8 cellular contexts compared by ENCODE assay signal in genomic region chr19:19170053-19170945, GRCh38. TPM values are rescaled to one million over a fixed set of nuclear protein-coding genes. Genes with fewer than 3 reads are reported as not detected.
DNase-seq lines count a peak whose midpoint lies in the region; ATAC-seq, FAIRE-seq and TF ChIP-seq lines count a peak whose summit lies in the region.

Gene MEF2B, minus strand, starts transcription at chr19:19170263. Its CDS starts 19,528 bp downstream, at chr19:19150735.

- no peaks in the 10 kb centered on the region for H3K27me3 ChIP-seq in mucosa of rectum (ENCODE audit: control insufficient read depth in 2 of 2, insufficient read depth in 2 of 2, low read length in 2 of 2)

- 86% methylated on average over 30 of the region's 57 CpGs for WGBS in A549 (ENCODE audit: missing lambda C conversion rate)

- no peak for FAIRE-seq in A549 (lab: Jason Lieb, UNC)

- H3K4me1 ChIP-seq in A549: peaks cover 5% of the 10 kb centered on the region; the same call in 1 of the 3 replicates
- H3K4me1 ChIP-seq in mucosa of rectum (ENCODE audit: control insufficient read depth in 2 of 2, insufficient read depth in 2 of 2, low read length in 2 of 2): peaks cover 5% of the 10 kb centered on the region in 2 donors

- no peaks in the 10 kb centered on the region for H3K36me3 ChIP-seq in mucosa of rectum (ENCODE audit: control insufficient read depth in 2 of 2, insufficient read depth in 2 of 2, low read length in 2 of 2)

- no peak for TF ChIP-seq RAD21 in A549 (conservative IDR thresholded peaks at IDR 0.05 in 1 of 2, IDR thresholded peaks at IDR 0.05 in 1 of 2)

- H3K27ac ChIP-seq in A549: no peak within 1 kb of the TSS
- H3K27ac ChIP-seq in mucosa of rectum (ENCODE audit: low read depth in 2 of 2, low read length in 2 of 2): no peak within 1 kb of the TSS

- peak within 1 kb of the TSS in 1 of 2 donors; percentile 5 for H3K9ac ChIP-seq in mucosa of rectum (ENCODE audit: low read depth in 1 of 2, low read length in 2 of 2)

- no peak for TF ChIP-seq POLR2A in A549 (IDR thresholded peaks at IDR 0.05; ENCODE audit: low read length)
- TF ChIP-seq POLR2A in erythroblast (IDR thresholded peaks at IDR 0.05; ENCODE audit: low read length): no peak

- H3K4me3 ChIP-seq in A549 (no peak within 1 kb of the TSS), mucosa of rectum (ENCODE audit: low read length in 2 of 2) (peak within 1 kb of the TSS; percentile 44 to 45)

- CTCF ChIA-PET in A549 (lab: Yijun Ruan, JAX): no interaction called here

- no peak within 1 kb of the TSS for H3K4me2 ChIP-seq in A549

- no peak for TF ChIP-seq CTCF in A549 (IDR thresholded peaks at IDR 0.05)

- POLR2A ChIA-PET in A549 (lab: Yijun Ruan, JAX): no interaction called here

- peak; percentile 26 to 70; a peak in 3 of 6 replicates for ATAC-seq in A549
- ATAC-seq in GM18867 (IDR thresholded peaks at IDR 0.05; ENCODE audit: unreplicated experiment): peak; percentile 85
- peak; percentile 87 for ATAC-seq in HG03108 (IDR thresholded peaks at IDR 0.05; ENCODE audit: unreplicated experiment)

- no peaks in the 10 kb centered on the region for H3K9me3 ChIP-seq in A549
- H3K9me3 ChIP-seq in mucosa of rectum (ENCODE audit: control insufficient read depth in 2 of 2, low read length in 2 of 2): no peaks in the 10 kb centered on the region

- DNase-seq in A549 (ENCODE audit: low read depth in 1 of 2, low spot score in 1 of 2) (peak in 1 of 2 experiments; percentile 18), NCI-H748 (lab: John Stamatoyannopoulos, UW; ENCODE audit: unreplicated experiment) (peak; percentile 90), erythroblast (lab: John Stamatoyannopoulos, UW) (peak; percentile 86 to 90)
- peak; percentile 89 for DNase-seq in activated CD8-positive, alpha-beta memory T cell treated with anti-CD3 and anti-CD28 coated beads, Interleukin-2, amount 50 U/mL, for 48 hours
- peak; percentile 59 for DNase-seq in stimulated activated CD8-positive, alpha-beta memory T cell treated with anti-CD3 and anti-CD28 coated beads, Interleukin-7, amount 100 ng/mL, for 4 hours (ENCODE audit: low read depth in 2 of 2)

- no peak for TF ChIP-seq EP300 in A549 (IDR thresholded peaks at IDR 0.05)

TF ChIP-seq in A549, 52 proteins besides CTCF, POLR2A, EP300 and RAD21:
- no peak for TF ChIP-seq NR3C1 (IDR thresholded peaks at IDR 0.05)
- TF ChIP-seq PBX3 (IDR thresholded peaks at IDR 0.05): no peak
- TF ChIP-seq RNF2 (IDR thresholded peaks at IDR 0.05; ENCODE audit: borderline replicate concordance, low read depth): no peak
- no peak for TF ChIP-seq HMGXB4 (CRISPR knock-in tag; IDR thresholded peaks at IDR 0.05; ENCODE audit: borderline replicate concordance)
- TF ChIP-seq MYC (IDR thresholded peaks at IDR 0.05; ENCODE audit: borderline replicate concordance, low read length): no peak
- TF ChIP-seq CEBPB (IDR thresholded peaks at IDR 0.05): no peak
- TF ChIP-seq FOXS1 (CRISPR knock-in tag; IDR thresholded peaks at IDR 0.05): no peak
- TF ChIP-seq CBX2 (IDR thresholded peaks at IDR 0.05; ENCODE audit: borderline replicate concordance, low read depth): no peak
- TF ChIP-seq SREBF2 (IDR thresholded peaks at IDR 0.05): no peak
- no peak for TF ChIP-seq JUN (IDR thresholded peaks at IDR 0.05)
- no peak for TF ChIP-seq HES2 (IDR thresholded peaks at IDR 0.05)
- TF ChIP-seq MAX (IDR thresholded peaks at IDR 0.05): no peak
- no peak for TF ChIP-seq ZSCAN20 (CRISPR knock-in tag; IDR thresholded peaks at IDR 0.05)
- no peak for TF ChIP-seq ZC3H11A (IDR thresholded peaks at IDR 0.05)
- TF ChIP-seq HEYL (CRISPR knock-in tag; IDR thresholded peaks at IDR 0.05): no peak
- TF ChIP-seq E2F6 (IDR thresholded peaks at IDR 0.05; ENCODE audit: borderline replicate concordance, low read depth): no peak
- no peak for TF ChIP-seq MAFK (IDR thresholded peaks at IDR 0.05; ENCODE audit: partially characterized antibody)
- TF ChIP-seq BCL3 (IDR thresholded peaks at IDR 0.05): no peak
- no peak for TF ChIP-seq RCOR1 (IDR thresholded peaks at IDR 0.05; ENCODE audit: low read depth, low read length)
- no peak for TF ChIP-seq EHMT2 (IDR thresholded peaks at IDR 0.05; ENCODE audit: low read depth)

RNA-seq across cellular contexts. Expression of gene MEF2B, which starts in this region (rescaled TPM):
- 0.10 and 0.20 TPM in 2 replicates for polyA plus RNA-seq in A549 (2011; rRNA removed)
- polyA plus RNA-seq in A549 (2012; cell fraction: cytosol; rRNA removed): 0.26 and 0.54 TPM in 2 replicates
- polyA plus RNA-seq in A549 (2012; cell fraction: nucleus; rRNA removed): 3.6 and 4.1 TPM in 2 replicates
- 0.13 to 0.31 TPM (median 0.29 TPM) in 3 replicates for polyA plus RNA-seq in A549 (2017; fragmentation: RNase III; extraction: RNeasy Plus Mini Kit Qiagen cat#74134 plus additional on column Dnase treatment)
- polyA minus RNA-seq in A549 (2011; rRNA and poly(A)+ RNA removed): 0.17 TPM in 1 of 2 replicates, not detected in the other
